1 cellular context compared by ENCODE assay signal in the genomic region with DNA sequence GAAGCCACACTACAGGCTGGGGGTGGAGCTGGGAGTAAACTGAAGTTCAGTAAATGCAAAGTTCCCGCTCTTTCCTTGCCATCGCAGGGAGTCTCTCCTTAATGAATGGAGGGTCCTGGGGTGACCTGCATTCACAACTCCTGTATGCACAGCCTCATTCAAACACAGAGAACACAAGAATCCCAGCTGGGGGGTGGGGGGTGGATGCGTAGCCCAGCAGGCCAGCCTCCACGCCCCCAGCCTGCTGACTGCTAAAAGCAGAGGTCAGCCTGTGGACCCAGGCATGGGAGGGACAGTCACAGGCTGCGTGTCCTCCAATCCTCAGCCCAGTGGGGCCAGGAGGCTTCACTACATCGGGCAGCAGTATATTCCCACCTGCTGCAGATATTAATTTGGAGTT.
A peak's percentile ranks its signal among the peaks of the same experiment; 100 is the strongest.
TF ChIP-seq lines count a peak whose summit lies in the region.

No MANE protein-coding gene starts in this region.

TF ChIP-seq in H1, 55 proteins besides CTCF, POLR2A, EP300 and RAD21 (continued from another document):
- TF ChIP-seq ATF3 (IDR thresholded peaks at IDR 0.05; ENCODE audit: insufficient read depth, low read depth, low read length) (no peak), RBBP5 (IDR thresholded peaks at IDR 0.05; ENCODE audit: borderline replicate concordance, low read depth, low read length) (no peak), CEBPB (IDR thresholded peaks at IDR 0.05; ENCODE audit: low read depth, low read length) (no peak), KDM1A (IDR thresholded peaks at IDR 0.05; ENCODE audit: borderline replicate concordance, low read length) (peak; percentile 75; the same call in 1 of the 2 replicates), CHD2 (IDR thresholded peaks at IDR 0.05; ENCODE audit: low read length) (0 out of 2 replicates have a peak, but pooled peaks have one; percentile 12), SP1 (IDR thresholded peaks at IDR 0.05; ENCODE audit: low read depth, low read length) (peak; percentile 73; the same call in 1 of the 2 replicates), TBP (IDR thresholded peaks at IDR 0.05; ENCODE audit: low read depth, low read length) (0 out of 2 replicates have a peak, but pooled peaks have one; percentile 18), CREB1 (IDR thresholded peaks at IDR 0.05) (peak; percentile 39; the same call in 1 of the 2 replicates), POU5F1 (IDR thresholded peaks at IDR 0.05; ENCODE audit: low read depth, low read length) (no peak)
- TF ChIP-seq, protein P1, sequence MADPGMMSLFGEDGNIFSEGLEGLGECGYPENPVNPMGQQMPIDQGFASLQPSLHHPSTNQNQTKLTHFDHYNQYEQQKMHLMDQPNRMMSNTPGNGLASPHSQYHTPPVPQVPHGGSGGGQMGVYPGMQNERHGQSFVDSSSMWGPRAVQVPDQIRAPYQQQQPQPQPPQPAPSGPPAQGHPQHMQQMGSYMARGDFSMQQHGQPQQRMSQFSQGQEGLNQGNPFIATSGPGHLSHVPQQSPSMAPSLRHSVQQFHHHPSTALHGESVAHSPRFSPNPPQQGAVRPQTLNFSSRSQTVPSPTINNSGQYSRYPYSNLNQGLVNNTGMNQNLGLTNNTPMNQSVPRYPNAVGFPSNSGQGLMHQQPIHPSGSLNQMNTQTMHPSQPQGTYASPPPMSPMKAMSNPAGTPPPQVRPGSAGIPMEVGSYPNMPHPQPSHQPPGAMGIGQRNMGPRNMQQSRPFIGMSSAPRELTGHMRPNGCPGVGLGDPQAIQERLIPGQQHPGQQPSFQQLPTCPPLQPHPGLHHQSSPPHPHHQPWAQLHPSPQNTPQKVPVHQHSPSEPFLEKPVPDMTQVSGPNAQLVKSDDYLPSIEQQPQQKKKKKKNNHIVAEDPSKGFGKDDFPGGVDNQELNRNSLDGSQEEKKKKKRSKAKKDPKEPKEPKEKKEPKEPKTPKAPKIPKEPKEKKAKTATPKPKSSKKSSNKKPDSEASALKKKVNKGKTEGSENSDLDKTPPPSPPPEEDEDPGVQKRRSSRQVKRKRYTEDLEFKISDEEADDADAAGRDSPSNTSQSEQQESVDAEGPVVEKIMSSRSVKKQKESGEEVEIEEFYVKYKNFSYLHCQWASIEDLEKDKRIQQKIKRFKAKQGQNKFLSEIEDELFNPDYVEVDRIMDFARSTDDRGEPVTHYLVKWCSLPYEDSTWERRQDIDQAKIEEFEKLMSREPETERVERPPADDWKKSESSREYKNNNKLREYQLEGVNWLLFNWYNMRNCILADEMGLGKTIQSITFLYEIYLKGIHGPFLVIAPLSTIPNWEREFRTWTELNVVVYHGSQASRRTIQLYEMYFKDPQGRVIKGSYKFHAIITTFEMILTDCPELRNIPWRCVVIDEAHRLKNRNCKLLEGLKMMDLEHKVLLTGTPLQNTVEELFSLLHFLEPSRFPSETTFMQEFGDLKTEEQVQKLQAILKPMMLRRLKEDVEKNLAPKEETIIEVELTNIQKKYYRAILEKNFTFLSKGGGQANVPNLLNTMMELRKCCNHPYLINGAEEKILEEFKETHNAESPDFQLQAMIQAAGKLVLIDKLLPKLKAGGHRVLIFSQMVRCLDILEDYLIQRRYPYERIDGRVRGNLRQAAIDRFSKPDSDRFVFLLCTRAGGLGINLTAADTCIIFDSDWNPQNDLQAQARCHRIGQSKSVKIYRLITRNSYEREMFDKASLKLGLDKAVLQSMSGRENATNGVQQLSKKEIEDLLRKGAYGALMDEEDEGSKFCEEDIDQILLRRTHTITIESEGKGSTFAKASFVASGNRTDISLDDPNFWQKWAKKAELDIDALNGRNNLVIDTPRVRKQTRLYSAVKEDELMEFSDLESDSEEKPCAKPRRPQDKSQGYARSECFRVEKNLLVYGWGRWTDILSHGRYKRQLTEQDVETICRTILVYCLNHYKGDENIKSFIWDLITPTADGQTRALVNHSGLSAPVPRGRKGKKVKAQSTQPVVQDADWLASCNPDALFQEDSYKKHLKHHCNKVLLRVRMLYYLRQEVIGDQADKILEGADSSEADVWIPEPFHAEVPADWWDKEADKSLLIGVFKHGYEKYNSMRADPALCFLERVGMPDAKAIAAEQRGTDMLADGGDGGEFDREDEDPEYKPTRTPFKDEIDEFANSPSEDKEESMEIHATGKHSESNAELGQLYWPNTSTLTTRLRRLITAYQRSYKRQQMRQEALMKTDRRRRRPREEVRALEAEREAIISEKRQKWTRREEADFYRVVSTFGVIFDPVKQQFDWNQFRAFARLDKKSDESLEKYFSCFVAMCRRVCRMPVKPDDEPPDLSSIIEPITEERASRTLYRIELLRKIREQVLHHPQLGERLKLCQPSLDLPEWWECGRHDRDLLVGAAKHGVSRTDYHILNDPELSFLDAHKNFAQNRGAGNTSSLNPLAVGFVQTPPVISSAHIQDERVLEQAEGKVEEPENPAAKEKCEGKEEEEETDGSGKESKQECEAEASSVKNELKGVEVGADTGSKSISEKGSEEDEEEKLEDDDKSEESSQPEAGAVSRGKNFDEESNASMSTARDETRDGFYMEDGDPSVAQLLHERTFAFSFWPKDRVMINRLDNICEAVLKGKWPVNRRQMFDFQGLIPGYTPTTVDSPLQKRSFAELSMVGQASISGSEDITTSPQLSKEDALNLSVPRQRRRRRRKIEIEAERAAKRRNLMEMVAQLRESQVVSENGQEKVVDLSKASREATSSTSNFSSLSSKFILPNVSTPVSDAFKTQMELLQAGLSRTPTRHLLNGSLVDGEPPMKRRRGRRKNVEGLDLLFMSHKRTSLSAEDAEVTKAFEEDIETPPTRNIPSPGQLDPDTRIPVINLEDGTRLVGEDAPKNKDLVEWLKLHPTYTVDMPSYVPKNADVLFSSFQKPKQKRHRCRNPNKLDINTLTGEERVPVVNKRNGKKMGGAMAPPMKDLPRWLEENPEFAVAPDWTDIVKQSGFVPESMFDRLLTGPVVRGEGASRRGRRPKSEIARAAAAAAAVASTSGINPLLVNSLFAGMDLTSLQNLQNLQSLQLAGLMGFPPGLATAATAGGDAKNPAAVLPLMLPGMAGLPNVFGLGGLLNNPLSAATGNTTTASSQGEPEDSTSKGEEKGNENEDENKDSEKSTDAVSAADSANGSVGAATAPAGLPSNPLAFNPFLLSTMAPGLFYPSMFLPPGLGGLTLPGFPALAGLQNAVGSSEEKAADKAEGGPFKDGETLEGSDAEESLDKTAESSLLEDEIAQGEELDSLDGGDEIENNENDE (IDR thresholded peaks at IDR 0.05; ENCODE audit: insufficient replicate concordance, low read length): peak; percentile 61
